In genomic region chr13:58879114-58879513, GRCh38 we compare ENCODE assay signal across 27 cellular contexts.
"Had no signal": no experiment of that assay in that cellular context is flagged by ENCODE, and none has a peak within 500 bp of the region (broad histone marks: within the 10 kb centered on the region; RNA-seq: fewer than 3 reads in every experiment).

No MANE protein-coding gene starts in this region.

- H3K27me3 ChIP-seq: left lung, pancreas, suprapubic skin, tibial artery, upper lobe of right lung had no signal

- DNase-seq: hippocampal formation; kidney; left colon; left lung; lower lobe of right lung; mammary epithelial cell; mesenchymal stem cell; naive thymus-derived CD8-positive, alpha-beta T cell; nucleus accumbens; pancreas; posterior cingulate gyrus; retina; right cardiac atrium; stimulated activated CD4-positive, alpha-beta T cell treated with anti-CD3 and anti-CD28 coated beads, Interleukin-12 subunit alpha, Interleukin-12 subunit beta, amount 100 ng/mL, for 4 hours; stimulated activated CD4-positive, alpha-beta T cell treated with anti-CD3 and anti-CD28 coated beads, Interleukin-15, amount 100 ng/mL, for 24 hours; stimulated activated CD4-positive, alpha-beta T cell treated with anti-CD3 and anti-CD28 coated beads, Interleukin-4, amount 100 ng/mL, for 24 hours; stimulated activated naive CD4-positive, alpha-beta T cell; tibial artery; trophoblast cell; upper lobe of right lung had no signal

- FAIRE-seq: kidney, pancreas, urothelium cell line had no signal

- H3K9me3 ChIP-seq: left lung, lower lobe of right lung, pancreas, prostate gland, suprapubic skin, thoracic aorta, tibial artery, upper lobe of right lung had no signal

- H3K4me1 ChIP-seq: left lung, lower lobe of right lung, pancreas, prostate gland, suprapubic skin, tibial artery, upper lobe of right lung had no signal

- H3K36me3 ChIP-seq: left lung, lower lobe of right lung, pancreas, prostate gland, suprapubic skin, thoracic aorta, tibial artery, upper lobe of right lung had no signal

- H3K4me3 ChIP-seq: left lung, lower lobe of right lung, pancreas, prostate gland, skin epidermis, suprapubic skin, thoracic aorta, tibial artery, upper lobe of right lung had no signal

- H3K27ac ChIP-seq: left lung, lower lobe of right lung, pancreas, prostate gland, skin epidermis, suprapubic skin, thoracic aorta, tibial artery, upper lobe of right lung had no signal

- ATAC-seq: left colon; left lung; lower lobe of right lung; naive thymus-derived CD8-positive, alpha-beta T cell; pancreas; right cardiac atrium; sciatic nerve; stimulated activated effector memory CD8-positive, alpha-beta T cell treated with anti-CD3 and anti-CD28 coated beads, Interleukin-12 subunit alpha, Interleukin-12 subunit beta, amount 100 ng/mL, for 72 hours; upper lobe of right lung had no signal
